ENCODE assay signal across 24 cellular contexts in the genomic region with DNA sequence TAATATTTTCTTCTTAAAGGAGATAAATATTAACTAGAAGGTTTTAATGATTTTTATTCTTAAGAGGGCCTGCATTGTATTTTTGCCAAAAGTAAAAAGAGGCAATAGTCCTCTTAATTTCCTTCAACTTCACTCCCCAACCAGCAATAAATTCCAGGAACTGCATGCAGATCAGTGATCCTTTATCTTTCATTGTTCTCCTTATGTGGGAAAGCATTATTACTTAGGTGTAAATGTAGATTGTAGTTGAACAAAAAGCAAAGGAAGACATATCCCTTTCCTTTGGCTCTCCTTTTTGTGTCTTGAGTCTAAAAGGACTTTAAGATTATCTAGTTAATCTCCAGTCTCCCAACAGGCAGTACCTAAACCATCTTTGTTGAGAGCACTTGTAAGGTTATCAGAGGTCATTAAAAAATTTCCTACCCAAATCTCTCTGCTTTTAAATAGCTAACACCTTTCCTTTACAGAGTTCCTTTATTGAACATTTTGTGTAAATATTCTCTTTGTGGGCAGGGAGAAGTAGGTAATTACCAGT.
"Had no signal": no experiment of that assay in that cellular context is flagged by ENCODE, and none has a peak within 500 bp of the region (broad histone marks: within the 10 kb centered on the region; RNA-seq: fewer than 3 reads in every experiment).

No MANE protein-coding gene starts in this region.

- H3K9me3 ChIP-seq: thoracic aorta had no signal

- DNase-seq: activated CD4-positive, alpha-beta memory T cell treated with anti-CD3 and anti-CD28 coated beads, Interleukin-2, amount 10 ng/mL, durations not matched to agents 7 days and 5 days; activated CD4-positive, alpha-beta T cell treated with anti-CD3 and anti-CD28 coated beads for 1 hour; activated CD4-positive, alpha-beta T cell treated with anti-CD3 and anti-CD28 coated beads, Interleukin-2, amount 10 ng/mL, durations not matched to agents 7 days and 5 days; activated CD8-positive, alpha-beta memory T cell treated with anti-CD3 and anti-CD28 coated beads, Interleukin-2, amount 50 U/mL, for 48 hours; activated gamma-delta T cell; activated naive CD4-positive, alpha-beta T cell treated with anti-CD3 and anti-CD28 coated beads, Interleukin-2, amount 10 ng/mL, durations not matched to agents 7 days and 5 days; activated T-cell treated with anti-CD3 and anti-CD28 coated beads, Interleukin-2, amount 50 U/mL, for 24 hours; amniotic stem cell; brain microvascular endothelial cell; caudate nucleus; cortex of kidney; kidney glomerular epithelial cell; mesendoderm; natural killer cell; stimulated activated CD4-positive, alpha-beta T cell treated with anti-CD3 and anti-CD28 coated beads, Interleukin-12 subunit alpha, Interleukin-12 subunit beta, amount 100 ng/mL, for 4 hours; stimulated activated CD4-positive, alpha-beta T cell treated with anti-CD3 and anti-CD28 coated beads, Interleukin-4, amount 100 ng/mL, for 1 hour; stimulated activated naive CD8-positive, alpha-beta T cell treated with anti-CD3 and anti-CD28 coated beads, Interleukin-15, Interleukin-2, amounts not matched to agents 100 U/mL and 50 U/mL, for 24 hours; trophoblast cell had no signal

- H3K36me3 ChIP-seq: brain microvascular endothelial cell, thoracic aorta had no signal

- H3K4me3 ChIP-seq: lung, skin epidermis, thoracic aorta had no signal

- H3K27ac ChIP-seq: brain microvascular endothelial cell, skin epidermis, thoracic aorta had no signal

- H3K27me3 ChIP-seq: brain microvascular endothelial cell had no signal

- FAIRE-seq: astrocyte, frontal cortex, urothelium cell line had no signal
